9 cellular contexts compared by ENCODE assay signal in the genomic region with DNA sequence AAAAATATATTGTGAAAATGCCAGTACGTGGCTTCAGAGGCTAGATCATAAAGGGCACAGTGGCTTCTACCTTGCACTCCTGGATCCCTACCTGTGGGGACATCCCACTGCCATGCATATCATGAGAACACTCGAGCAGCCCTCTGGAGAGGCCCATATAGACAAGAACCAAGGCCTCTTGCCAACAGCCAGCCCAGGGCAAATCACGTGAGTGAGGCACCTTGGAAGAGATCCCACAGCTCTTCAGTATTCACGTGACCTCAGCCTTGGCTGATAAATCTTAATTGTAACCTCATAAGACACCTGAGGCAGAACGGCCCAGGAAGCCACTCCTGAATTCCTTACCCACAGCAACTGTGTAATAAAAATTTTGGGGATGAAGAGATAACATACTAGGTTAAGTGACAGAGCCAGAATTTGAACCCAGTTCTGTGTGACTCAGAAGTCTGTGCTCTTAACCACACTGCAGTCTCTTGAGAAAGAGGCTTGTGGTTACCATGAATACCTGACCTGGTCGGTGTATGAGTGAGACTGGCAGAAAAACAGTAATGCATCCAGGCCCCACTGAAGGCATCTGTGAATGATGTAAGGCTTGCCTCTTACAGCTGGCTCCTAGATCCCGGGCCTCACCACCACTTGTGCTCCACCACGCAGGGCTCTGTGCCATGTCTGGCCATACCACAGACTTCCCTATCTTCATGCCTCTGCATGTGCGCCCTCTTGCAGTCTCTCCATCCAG. TPM values are rescaled to one million over a fixed set of nuclear protein-coding genes. Genes with fewer than 3 reads are reported as not detected.
DNase-seq lines count a peak whose midpoint lies in the region; ATAC-seq and TF ChIP-seq lines count a peak whose summit lies in the region.
"Had no signal": no experiment of that assay in that cellular context is flagged by ENCODE, and none has a peak within 500 bp of the region (broad histone marks: within the 10 kb centered on the region; RNA-seq: fewer than 3 reads in every experiment).

No MANE protein-coding gene starts in this region.

- peak overlapping the region; percentile 89 for H3K27ac Mint-ChIP-seq in nephron progenitor cell

- CTCF ChIA-PET in BJ (lab: Yijun Ruan, JAX): interaction anchor here (0.7 to 1.4 kb wide), 2 partner anchors 40 to 128 kb away, joined by 3 read pairs; no protein-coding TSS in a partner anchor

- peaks cover 71% of the 10 kb centered on the region for H3K36me3 ChIP-seq in BJ (ENCODE audit: control insufficient read depth, insufficient read depth, low read length)

- TF ChIP-seq CTCF in BJ (IDR thresholded peaks at IDR 0.05; ENCODE audit: insufficient read depth, low read depth, low read length): 0 out of 2 replicates have a peak, but pooled peaks have one; percentile 15
- TF ChIP-seq CTCF in nephron progenitor cell (IDR thresholded peaks at IDR 0.05): no peak
- no peak for TF ChIP-seq CTCF in GM13976 (IDR thresholded peaks at IDR 0.05; ENCODE audit: borderline replicate concordance, control extremely low read depth, extremely low read depth, insufficient read depth, missing control alignments)

- H3K27me3 Mint-ChIP-seq in nephron progenitor cell (ENCODE audit: low read depth, poor library complexity): peaks cover 2% of the 10 kb centered on the region

- in situ Hi-C loops in GM13976 (cut with MboI; ENCODE audit: low sequenced_read_pairs, unreplicated experiment): no loop called here

- no peaks in the 10 kb centered on the region for H3K27me3 ChIP-seq in BJ (ENCODE audit: control insufficient read depth, insufficient read depth, low read length)

- H3K36me3 Mint-ChIP-seq in nephron progenitor cell (ENCODE audit: low read depth): peaks cover 80% of the 10 kb centered on the region

- no peak overlapping the region for H3K4me3 Mint-ChIP-seq in nephron progenitor cell

- no peaks in the 10 kb centered on the region for H3K9me3 Mint-ChIP-seq in nephron progenitor cell

- POLR2A ChIA-PET in BJ (lab: Charles Lee): no interaction called here

- ATAC-seq in HG03045 (IDR thresholded peaks at IDR 0.05; ENCODE audit: unreplicated experiment): no peak

- H3K4me1 Mint-ChIP-seq in nephron progenitor cell: peaks cover 50% of the 10 kb centered on the region

- no peak overlapping the region for H3K4me3 ChIP-seq in BJ (ENCODE audit: low read depth, low read length)

- peak; percentile 96 for DNase-seq in BJ (ENCODE audit: low read depth)
- peak; percentile 55 for DNase-seq in NCI-H1105 treated with DMSO at 0.1 percent for 48 hours (lab: John Stamatoyannopoulos, UW)
- peak; percentile 89 for DNase-seq in dedifferentiated amniotic fluid mesenchymal stem cell (ENCODE audit: extremely low spot score)
- DNase-seq in nephron progenitor cell: no peak
- DNase-seq in DMS153 treated with DMSO at 0.1 percent for 48 hours (lab: John Stamatoyannopoulos, UW; ENCODE audit: unreplicated experiment): no peak
- DNase-seq in iPS-NIHi7 (ENCODE audit: extremely low spot score): no peak
- DNase-seq in GM13976 (ENCODE audit: low spot score): no peak
- DNase-seq: NCI-H1436 had no signal

RNA-seq across cellular contexts. Expression of gene A3GALT2, which starts 6.9 kb away (rescaled TPM):
- polyA plus RNA-seq in BJ (2011; rRNA removed): not detected in 2 replicates
- not detected in 2 replicates for polyA minus RNA-seq in BJ (2011; rRNA and poly(A)+ RNA removed)

Comparison
In these comparisons a context has a peak if more than half of its experiments do, and no peak if none do; other contexts are left out.
1. DNase-seq: peak in BJ (single experiment), NCI-H1105 treated with DMSO at 0.1 percent for 48 hours (single experiment) and dedifferentiated amniotic fluid mesenchymal stem cell (single experiment); none in nephron progenitor cell (single experiment), DMS153 treated with DMSO at 0.1 percent for 48 hours (single experiment), iPS-NIHi7 (single experiment) and GM13976 (single experiment).